In the genomic region with DNA sequence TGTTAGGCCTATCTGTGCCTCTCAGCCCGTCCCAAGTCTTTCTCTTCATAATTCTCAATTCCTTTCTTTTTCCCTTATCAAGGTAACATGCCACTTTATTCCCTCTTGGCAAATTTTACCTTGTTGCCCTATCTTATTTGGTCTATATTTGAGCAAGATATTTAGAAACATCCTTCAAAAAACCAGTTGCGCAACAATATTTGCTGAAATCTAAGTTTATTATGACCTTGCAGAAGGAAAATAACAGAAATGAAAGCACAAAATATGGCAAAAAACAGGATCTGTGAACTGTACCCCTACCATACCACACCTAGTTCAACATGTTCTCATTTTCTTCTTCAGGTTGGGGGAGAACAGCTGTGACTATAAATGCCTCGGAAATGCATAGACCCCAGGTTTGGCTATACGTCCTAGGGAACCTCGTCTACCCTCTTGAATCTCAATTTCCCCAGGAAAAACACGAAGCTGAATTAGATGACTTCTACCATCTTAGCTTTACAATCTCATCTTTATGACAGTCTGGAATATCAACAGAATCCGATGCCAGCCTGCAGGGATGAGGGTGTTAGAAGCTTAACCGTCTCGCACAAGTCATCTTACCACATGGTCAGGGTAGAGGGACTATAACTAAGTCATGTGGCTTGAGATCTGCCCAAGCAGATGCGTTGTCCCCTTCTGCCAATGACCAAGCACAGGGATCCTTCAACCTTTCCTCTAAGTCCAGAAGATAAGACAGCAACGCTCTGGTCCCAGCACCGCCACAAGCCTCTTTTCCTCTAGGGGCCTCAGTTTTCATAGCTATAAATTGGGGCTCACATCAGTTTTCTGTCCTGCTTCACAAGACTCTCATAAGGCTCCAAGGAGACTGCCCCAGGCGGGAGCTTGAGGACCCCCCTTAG, we compare ENCODE assay signal across 11 cellular contexts. TPM values are rescaled to one million over a fixed set of nuclear protein-coding genes. Genes with fewer than 3 reads are reported as not detected.
DNase-seq lines count a peak whose midpoint lies in the region; ATAC-seq, FAIRE-seq and TF ChIP-seq lines count a peak whose summit lies in the region.
"Had no signal": no experiment of that assay in that cellular context is flagged by ENCODE, and none has a peak within 500 bp of the region (broad histone marks: within the 10 kb centered on the region; RNA-seq: fewer than 3 reads in every experiment).

No MANE protein-coding gene starts in this region.

- H3K27ac ChIP-seq in kidney (ENCODE audit: low read depth in 2 of 2, low read length in 2 of 2) (peak overlapping the region in 1 of 2 donors; percentile 62), stomach (peak overlapping the region; percentile 10 to 92 (median 86))

- POLR2A ChIA-PET in activated CD4-positive, alpha-beta T cell treated with anti-CD3 and anti-CD28 coated beads, Interleukin-2, amount 10 ng/mL, durations not matched to agents 7 days and 5 days (lab: Charles Lee), result interaction anchor here (0.6 to 2.4 kb wide), 5 partner anchors 21 to 38 kb away, joined by 3 to 22 read pairs (median 3); no protein-coding TSS in a partner anchor
- POLR2A ChIA-PET in T-cell (lab: Charles Lee), result interaction anchor here (0.6 to 1.6 kb wide), 5 partner anchors 12 to 38 kb away, joined by 3 to 7 read pairs (median 6); no protein-coding TSS in a partner anchor

- H3K9me3 ChIP-seq in kidney (ENCODE audit: control insufficient read depth in 1 of 2, low read length in 2 of 2) (no peaks in the 10 kb centered on the region), stomach (no peaks in the 10 kb centered on the region)

- peak overlapping the region; percentile 94 for H3K27ac Mint-ChIP-seq in activated CD4-positive, alpha-beta T cell treated with anti-CD3 and anti-CD28 coated beads, Interleukin-2, amount 10 ng/mL, durations not matched to agents 7 days and 5 days
- H3K27ac Mint-ChIP-seq in T-cell, result peak overlapping the region; percentile 99

- intact Hi-C loops in kidney (cut with DNase I) (no loop called here), stomach (cut with DNase I; ENCODE audit: low total_unique reads) (no loop called here)

- H3K9me3 Mint-ChIP-seq in activated CD4-positive, alpha-beta T cell treated with anti-CD3 and anti-CD28 coated beads, Interleukin-2, amount 10 ng/mL, durations not matched to agents 7 days and 5 days, result no peaks in the 10 kb centered on the region
- H3K9me3 Mint-ChIP-seq in T-cell, result no peaks in the 10 kb centered on the region

- H3K36me3 ChIP-seq in kidney (ENCODE audit: control insufficient read depth in 1 of 2, insufficient read depth in 2 of 2, low read length in 2 of 2), result no peaks in the 10 kb centered on the region
- peaks cover 0 to 8% (median 4%) of the 10 kb centered on the region in 4 donors for H3K36me3 ChIP-seq in stomach

- no peak for FAIRE-seq in kidney (lab: Jason Lieb, UNC)

- 68 to 81% (median 70%) methylated on average over 13 of the region's 13 CpGs for WGBS in stomach, 5 donors

- no peak for TF ChIP-seq POLR2A in stomach (IDR thresholded peaks at IDR 0.05)

- TF ChIP-seq CTCF in kidney (IDR thresholded peaks at IDR 0.05; ENCODE audit: borderline replicate concordance, extremely low read depth, insufficient read depth), result no peak
- no peak for TF ChIP-seq CTCF in stomach (IDR thresholded peaks at IDR 0.05)
- TF ChIP-seq CTCF in foreskin fibroblast (IDR thresholded peaks at IDR 0.05; ENCODE audit: low read depth, low read length), result no peak

- peak overlapping the region; percentile 96 for H3K4me3 Mint-ChIP-seq in activated CD4-positive, alpha-beta T cell treated with anti-CD3 and anti-CD28 coated beads, Interleukin-2, amount 10 ng/mL, durations not matched to agents 7 days and 5 days
- H3K4me3 Mint-ChIP-seq in T-cell, result peak overlapping the region; percentile 99

- H3K4me1 Mint-ChIP-seq in activated CD4-positive, alpha-beta T cell treated with anti-CD3 and anti-CD28 coated beads, Interleukin-2, amount 10 ng/mL, durations not matched to agents 7 days and 5 days, result peaks cover 66% of the 10 kb centered on the region
- H3K4me1 Mint-ChIP-seq in T-cell, result peaks cover 73 to 92% (median 75%) of the 10 kb centered on the region in 3 donors

- no peak for ATAC-seq in T-cell (replicated peaks in 1 of 4)
- ATAC-seq: PC-3 had no signal

- in situ Hi-C loops in KBM-7 (cut with MboI; ENCODE audit: low pct_unique_long_range_greater_than_20kb, low sequenced_read_pairs), result no loop called here

- H3K4me3 ChIP-seq in kidney (ENCODE audit: low read length in 2 of 2), result peak overlapping the region; percentile 66 to 68
- H3K4me3 ChIP-seq in stomach, result peak overlapping the region; percentile 39 to 49 (median 44)
- H3K4me3 ChIP-seq in foreskin fibroblast (ENCODE audit: low read depth in 1 of 2, low read length in 2 of 2), result no peak overlapping the region

- no peak for DNase-seq in activated CD4-positive, alpha-beta T cell treated with anti-CD3 and anti-CD28 coated beads, Interleukin-2, amount 10 ng/mL, durations not matched to agents 7 days and 5 days
- no peak for DNase-seq in activated CD4-positive, alpha-beta T cell treated with anti-CD3 and anti-CD28 coated beads for 48 hours
- no peak for DNase-seq in T-cell
- DNase-seq in kidney, result no peak
- DNase-seq in stomach, result no peak
- DNase-seq in NCI-H1417 treated with DMSO at 0.1 percent for 48 hours (lab: John Stamatoyannopoulos, UW), result no peak
- DNase-seq in foreskin fibroblast, result no peak
- DNase-seq in KBM-7, result no peak
- DNase-seq: activated CD4-positive, alpha-beta T cell treated with anti-CD3 and anti-CD28 coated beads for 4 hours; NCI-H1417; PC-3 had no signal

- H3K27me3 ChIP-seq in stomach, result no peaks in the 10 kb centered on the region

- H3K36me3 Mint-ChIP-seq in activated CD4-positive, alpha-beta T cell treated with anti-CD3 and anti-CD28 coated beads, Interleukin-2, amount 10 ng/mL, durations not matched to agents 7 days and 5 days (ENCODE audit: low read depth), result peaks cover 63% of the 10 kb centered on the region
- peaks cover 57% of the 10 kb centered on the region for H3K36me3 Mint-ChIP-seq in T-cell

- no peak for TF ChIP-seq EP300 in stomach (IDR thresholded peaks at IDR 0.05)

- no peaks in the 10 kb centered on the region for H3K27me3 Mint-ChIP-seq in activated CD4-positive, alpha-beta T cell treated with anti-CD3 and anti-CD28 coated beads, Interleukin-2, amount 10 ng/mL, durations not matched to agents 7 days and 5 days
- no peaks in the 10 kb centered on the region for H3K27me3 Mint-ChIP-seq in T-cell

- H3K9ac ChIP-seq in kidney (ENCODE audit: low read length in 2 of 2), result peak overlapping the region in 1 of 2 donors; percentile 50

- CTCF ChIA-PET in activated CD4-positive, alpha-beta T cell treated with anti-CD3 and anti-CD28 coated beads, Interleukin-2, amount 10 ng/mL, durations not matched to agents 7 days and 5 days (lab: Charles Lee), result interaction anchor here (1.2 to 8.0 kb wide), 13 partner anchors 8 to 43 kb away, joined by 4 to 47 read pairs (median 10); no protein-coding TSS in a partner anchor
- CTCF ChIA-PET in T-cell (lab: Charles Lee), result interaction anchor here (0.6 to 10.5 kb wide), 11 partner anchors 13 to 43 kb away, joined by 3 to 111 read pairs (median 8); no protein-coding TSS in a partner anchor

- H3K4me1 ChIP-seq in kidney (ENCODE audit: control insufficient read depth in 1 of 2, insufficient read depth in 1 of 2, low read depth in 1 of 2, low read length in 2 of 2) (peaks cover 0 to 3% of the 10 kb centered on the region in 2 donors), stomach (peaks cover 0 to 43% (median 11%) of the 10 kb centered on the region in 4 donors)

RNA-seq across cellular contexts. Expression of a gene that starts 1.3 kb away (rescaled TPM):
- total RNA-seq in activated CD4-positive, alpha-beta T cell treated with anti-CD3 and anti-CD28 coated beads, Interleukin-2, amount 10 ng/mL, durations not matched to agents 7 days and 5 days, result 100 to 1,000 TPM; 285 to 309 TPM
- total RNA-seq in T-cell (100 to 1,000 TPM; 355 to 394 (median 374) TPM), kidney (48.8 TPM), stomach (10 to 100 TPM in 4 of 5 donors, under 1 TPM in 1; 0.58 to 69.4 (median 27.1) TPM)
- polyA plus RNA-seq in kidney (ENCODE audit: insufficient read depth, low read depth, low replicate concordance) (4.6 TPM), stomach (10 to 100 TPM in 2 of 3 donors, 1 to 10 TPM in 1; 3.2 to 16.2 (median 15.4) TPM)
- total RNA-seq: PC-3 had no signal

Comparison
In these comparisons a context has a peak if more than half of its experiments do, and no peak if none do; other contexts are left out.
1. H3K4me3 ChIP-seq: peak in kidney (2 of 2) and stomach (4 of 4); none in foreskin fibroblast (0 of 2).